8 cellular contexts compared by ENCODE assay signal in genomic region chr13:27251166-27252088, GRCh38. TPM values are rescaled to one million over a fixed set of nuclear protein-coding genes. Genes with fewer than 3 reads are reported as not detected.
DNase-seq lines count a peak whose midpoint lies in the region; ATAC-seq and TF ChIP-seq lines count a peak whose summit lies in the region.

TSS of gene RPL21 (plus strand) at chr13:27251558. CDS start at chr13:27253777, 2,219 bp downstream.

- peaks cover 33% of the 10 kb centered on the region for H3K36me3 Mint-ChIP-seq in natural killer cell treated with Interleukin-12 subunit alpha and Interleukin-12 subunit beta and Interleukin-15 and Interleukin-18, amount 100 ng/mL, for 72 hours

- peak; percentile 96 to 98 for ATAC-seq in natural killer cell treated with Interleukin-12 subunit alpha and Interleukin-12 subunit beta and Interleukin-15 and Interleukin-18, amount 100 ng/mL, for 72 hours
- peak; percentile 96 for ATAC-seq in stimulated activated naive CD8-positive, alpha-beta T cell treated with anti-CD3 and anti-CD28 coated beads, Interleukin-15, Interleukin-2, amounts not matched to agents 100 U/mL and 50 U/mL, for 24 hours

- H3K27me3 Mint-ChIP-seq in natural killer cell treated with Interleukin-12 subunit alpha and Interleukin-12 subunit beta and Interleukin-15 and Interleukin-18, amount 100 ng/mL, for 72 hours = no peaks in the 10 kb centered on the region

- DNase-seq in EH (ENCODE audit: low read depth) = peak; percentile 96
- peak; percentile 92 for DNase-seq in GOT3 (lab: John Stamatoyannopoulos, UW)
- peak; percentile 89 for DNase-seq in LNCaP clone FGC (ENCODE audit: low read depth)
- DNase-seq in SHP77 (lab: John Stamatoyannopoulos, UW) = peak; percentile 84 to 94
- DNase-seq in activated effector memory CD4-positive, alpha-beta T cell treated with Interleukin-2 at 50 U/mL for 16 hours = peak; percentile 87
- peak; percentile 99 for DNase-seq in fibroblast of pulmonary artery (ENCODE audit: low read depth)
- peak; percentile 95 for DNase-seq in natural killer cell treated with Interleukin-12 subunit alpha and Interleukin-12 subunit beta and Interleukin-15 and Interleukin-18, amount 100 ng/mL, for 72 hours (ENCODE audit: low spot score)
- DNase-seq in stimulated activated naive CD8-positive, alpha-beta T cell treated with anti-CD3 and anti-CD28 coated beads, Interleukin-15, Interleukin-2, amounts not matched to agents 100 U/mL and 50 U/mL, for 24 hours = peak; percentile 92

- H3K4me3 Mint-ChIP-seq in natural killer cell treated with Interleukin-12 subunit alpha and Interleukin-12 subunit beta and Interleukin-15 and Interleukin-18, amount 100 ng/mL, for 72 hours = peak within 1 kb of the TSS; percentile 96

- H3K27ac Mint-ChIP-seq in natural killer cell treated with Interleukin-12 subunit alpha and Interleukin-12 subunit beta and Interleukin-15 and Interleukin-18, amount 100 ng/mL, for 72 hours = peak within 1 kb of the TSS; percentile 98 to 99

- H3K9me3 Mint-ChIP-seq in natural killer cell treated with Interleukin-12 subunit alpha and Interleukin-12 subunit beta and Interleukin-15 and Interleukin-18, amount 100 ng/mL, for 72 hours = no peaks in the 10 kb centered on the region

- H3K4me3 ChIP-seq in LNCaP clone FGC (ENCODE audit: low read depth, low read length) = peak within 1 kb of the TSS; percentile 100
- H3K4me3 ChIP-seq in fibroblast of pulmonary artery (replicated peaks; ENCODE audit: low read depth, low read length) = peak within 1 kb of the TSS; percentile 85

- no peak for TF ChIP-seq CTCF in LNCaP clone FGC (IDR thresholded peaks at IDR 0.05; ENCODE audit: control insufficient read depth, extremely low read depth, insufficient read depth)
- TF ChIP-seq CTCF in fibroblast of pulmonary artery (IDR thresholded peaks at IDR 0.05; ENCODE audit: low read length, missing control alignments) = no peak

- peaks cover 33 to 43% of the 10 kb centered on the region in 2 donors for H3K4me1 Mint-ChIP-seq in natural killer cell treated with Interleukin-12 subunit alpha and Interleukin-12 subunit beta and Interleukin-15 and Interleukin-18, amount 100 ng/mL, for 72 hours (ENCODE audit: low read depth in 2 of 2)

RNA-seq across cellular contexts. Expression of gene RPL21, which starts in this region (rescaled TPM):
- total RNA-seq in natural killer cell treated with Interleukin-12 subunit alpha and Interleukin-12 subunit beta and Interleukin-15 and Interleukin-18, amount 100 ng/mL, for 72 hours = 100 to 1,000 TPM; 748 to 990 TPM

Comparison
In these comparisons a context has a peak if more than half of its experiments do, and no peak if none do; other contexts are left out.
1. Peak in every context shown above with its lines: DNase-seq, ATAC-seq and H3K4me3 ChIP-seq.